ENCODE assay signal across 1 cellular context in genomic region chr11:128416976-128417375, GRCh38.
TF ChIP-seq lines count a peak whose summit lies in the region.

No MANE protein-coding gene starts in this region.

TF ChIP-seq in SK-N-SH, 30 proteins besides CTCF, POLR2A, EP300 and RAD21 (continued from another document):
- TF ChIP-seq REST (IDR thresholded peaks at IDR 0.05; ENCODE audit: low read depth, low read length), result no peak
- no peak for TF ChIP-seq RXRA (IDR thresholded peaks at IDR 0.05; ENCODE audit: borderline replicate concordance, low read depth)
- TF ChIP-seq IRF3 (IDR thresholded peaks at IDR 0.05; ENCODE audit: low read depth, low read length), result no peak
- no peak for TF ChIP-seq GATA2 (CRISPR knock-in tag; IDR thresholded peaks at IDR 0.05)
- no peak for TF ChIP-seq FOXM1 (IDR thresholded peaks at IDR 0.05; ENCODE audit: low read depth)
- no peak for TF ChIP-seq JUND (IDR thresholded peaks at IDR 0.05)
- TF ChIP-seq CHD2 (IDR thresholded peaks at IDR 0.05; ENCODE audit: low read length, partially characterized antibody), result no peak
- no peak for TF ChIP-seq FOSL2 (IDR thresholded peaks at IDR 0.05; ENCODE audit: borderline replicate concordance, low read depth)
- no peak for TF ChIP-seq SIN3A (IDR thresholded peaks at IDR 0.05; ENCODE audit: borderline replicate concordance, low read depth, low read length)
- TF ChIP-seq SMC3 (IDR thresholded peaks at IDR 0.05; ENCODE audit: low read depth, low read length), result no peak
